Comparison of ENCODE assay signal across 14 cellular contexts in the genomic region with DNA sequence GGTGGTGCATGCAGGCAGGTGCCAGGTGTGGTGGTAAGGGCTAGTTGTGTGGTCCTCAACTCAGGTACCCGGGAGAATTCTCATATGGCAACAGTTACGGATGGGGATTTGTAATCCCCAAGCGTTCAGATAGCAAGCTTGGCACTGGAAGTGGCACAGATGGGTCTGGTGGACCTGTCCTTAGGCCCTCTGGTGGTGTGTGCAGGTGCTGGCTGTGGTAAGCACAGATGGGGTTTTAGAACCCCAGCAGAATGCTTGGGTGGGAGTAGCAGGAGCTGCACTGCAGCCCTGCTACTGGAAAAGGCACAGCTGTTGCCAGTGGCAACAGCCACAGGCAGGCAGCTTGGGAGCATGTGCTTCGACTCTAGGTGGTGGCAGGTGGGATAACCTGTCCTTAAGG.
"Had no signal": no experiment of that assay in that cellular context is flagged by ENCODE, and none has a peak within 500 bp of the region (broad histone marks: within the 10 kb centered on the region; RNA-seq: fewer than 3 reads in every experiment).

No MANE protein-coding gene starts in this region.

- H3K4me1 Mint-ChIP-seq: naive B cell; stimulated activated effector memory CD8-positive, alpha-beta T cell treated with anti-CD3 and anti-CD28 coated beads, Interleukin-12 subunit alpha, Interleukin-12 subunit beta, amount 100 ng/mL, for 72 hours had no signal

- H3K9ac ChIP-seq: parathyroid adenoma had no signal

- H3K4me1 ChIP-seq: left lung, parathyroid adenoma had no signal

- H3K4me3 ChIP-seq: dorsolateral prefrontal cortex, left lung had no signal

- ATAC-seq: left lung had no signal

- H3K79me2 ChIP-seq: parathyroid adenoma had no signal

- H3K27ac Mint-ChIP-seq: activated T-helper 2 cell treated with anti-CD3 and anti-CD28 coated beads, Interferon-gamma antibody, Interleukin-2, Interleukin-4, amounts not matched to agents 10 μg/mL and 5 μg/mL and 100 μg/mL, durations not matched to agents 14 hours and 24 hours and 36 hours; naive B cell; stimulated activated effector memory CD8-positive, alpha-beta T cell treated with anti-CD3 and anti-CD28 coated beads, Interleukin-12 subunit alpha, Interleukin-12 subunit beta, amount 100 ng/mL, for 72 hours had no signal

- H3K27me3 ChIP-seq: dorsolateral prefrontal cortex, left lung had no signal

- H3K4me3 Mint-ChIP-seq: naive B cell; stimulated activated effector memory CD8-positive, alpha-beta T cell treated with anti-CD3 and anti-CD28 coated beads, Interleukin-12 subunit alpha, Interleukin-12 subunit beta, amount 100 ng/mL, for 72 hours had no signal

- H3K27ac ChIP-seq: dorsolateral prefrontal cortex, left lung, parathyroid adenoma had no signal

- DNase-seq: activated CD4-positive, alpha-beta T cell treated with anti-CD3 and anti-CD28 coated beads for 1 hour; activated CD4-positive, alpha-beta T cell treated with anti-CD3 and anti-CD28 coated beads, Interleukin-2, amount 50 U/mL, for 4 hours; activated naive CD4-positive, alpha-beta T cell treated with anti-CD3 and anti-CD28 coated beads, Interleukin-2, amount 50 U/mL, for 16 hours; dorsolateral prefrontal cortex; islet precursor cell; left lung; mammary epithelial cell; naive B cell; stimulated activated CD4-positive, alpha-beta T cell treated with anti-CD3 and anti-CD28 coated beads, Interleukin-12 subunit alpha, Interleukin-12 subunit beta, amount 100 ng/mL, for 4 hours; stimulated activated CD4-positive, alpha-beta T cell treated with anti-CD3 and anti-CD28 coated beads, Interleukin-2, amount 100 ng/mL, for 24 hours; T1000 had no signal

- H3K36me3 ChIP-seq: left lung had no signal

- H3K27me3 Mint-ChIP-seq: naive B cell had no signal

- H3K36me3 Mint-ChIP-seq: naive B cell; stimulated activated effector memory CD8-positive, alpha-beta T cell treated with anti-CD3 and anti-CD28 coated beads, Interleukin-12 subunit alpha, Interleukin-12 subunit beta, amount 100 ng/mL, for 72 hours had no signal

- H2AFZ ChIP-seq: parathyroid adenoma had no signal
